27 cellular contexts compared by ENCODE assay signal in the genomic region with DNA sequence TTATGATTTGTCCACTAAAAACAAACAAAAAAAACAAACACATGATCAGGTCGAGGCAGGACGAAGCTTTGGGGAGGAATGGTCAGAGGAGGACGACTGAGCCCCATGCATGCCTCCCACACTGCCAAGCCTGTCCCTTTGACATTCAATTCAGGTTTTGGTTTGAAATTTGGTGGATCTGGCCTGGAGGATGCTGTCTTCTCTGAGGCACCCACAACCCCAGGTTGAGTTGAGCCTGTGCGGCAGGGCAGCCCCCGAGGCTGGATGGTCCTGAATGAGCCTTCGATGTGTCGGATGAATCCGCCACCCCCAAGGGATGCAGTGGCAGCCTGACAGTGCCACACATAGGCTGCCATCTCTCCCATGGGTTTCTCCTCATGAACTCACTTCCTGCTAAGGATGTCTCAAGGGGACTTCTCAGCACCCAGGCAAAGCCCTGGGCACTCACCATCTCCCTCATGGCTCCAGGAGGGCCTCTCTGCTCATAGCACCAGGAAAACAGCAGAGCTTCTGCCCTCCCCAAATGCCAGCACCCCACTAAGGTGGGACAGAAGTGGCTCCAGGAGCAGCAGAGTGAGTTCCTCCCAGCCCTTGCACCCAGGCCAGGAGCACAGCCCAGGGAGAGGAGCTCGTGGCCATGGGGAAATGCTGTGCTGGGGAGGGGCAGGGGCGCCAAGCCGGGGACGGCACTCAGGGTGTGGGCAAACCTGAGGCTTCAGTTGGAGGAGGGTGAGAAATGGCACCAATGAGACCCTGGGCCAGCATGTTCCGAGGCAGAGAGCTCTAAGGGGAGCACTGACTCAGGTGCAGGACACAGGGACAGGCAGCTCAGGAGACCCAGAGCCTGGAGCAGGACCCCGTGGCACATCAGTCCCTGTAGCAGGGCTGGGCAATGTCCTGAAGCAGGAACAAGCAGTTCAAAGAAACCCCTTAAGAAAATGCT. TPM values are rescaled to one million over a fixed set of nuclear protein-coding genes. Genes with fewer than 3 reads are reported as not detected.
"Had no signal": no experiment of that assay in that cellular context is flagged by ENCODE, and none has a peak within 500 bp of the region (broad histone marks: within the 10 kb centered on the region; RNA-seq: fewer than 3 reads in every experiment).

No MANE protein-coding gene starts in this region.

- H3K27ac ChIP-seq: cardiac muscle cell, dorsolateral prefrontal cortex, psoas muscle, right lobe of liver, stomach had no signal

- ATAC-seq: activated CD8-positive, alpha-beta T cell treated with anti-CD3 and anti-CD28 coated beads for 36 hours; activated T-helper 17 cell treated with anti-CD3 and anti-CD28 coated beads, Interleukin-2, amount 50 U/mL, for 72 hours; psoas muscle; right lobe of liver; stimulated activated effector memory CD8-positive, alpha-beta T cell treated with anti-CD3 and anti-CD28 coated beads, Interleukin-12 subunit alpha, Interleukin-12 subunit beta, amount 100 ng/mL, for 72 hours had no signal

- H3K4me1 ChIP-seq: psoas muscle, right lobe of liver, stomach had no signal

- H3K4me3 ChIP-seq: cardiac muscle cell, dorsolateral prefrontal cortex, psoas muscle, right lobe of liver, smooth muscle cell, stomach had no signal

- H3K27me3 ChIP-seq: right lobe of liver had no signal

- H3K4me2 ChIP-seq: smooth muscle cell had no signal

- H3K9me3 ChIP-seq: psoas muscle, right lobe of liver, stomach had no signal

- FAIRE-seq: endometrium had no signal

- DNase-seq: activated B cell treated with CpG ODN at 0.5 μM for 24 hours; activated CD4-positive, alpha-beta T cell treated with anti-CD3 and anti-CD28 coated beads for 4 hours; activated CD8-positive, alpha-beta T cell treated with anti-CD3 and anti-CD28 coated beads for 36 hours; activated naive CD4-positive, alpha-beta T cell; activated naive CD8-positive, alpha-beta T cell treated with anti-CD3 and anti-CD28 coated beads for 36 hours; activated T-cell treated with anti-CD3 and anti-CD28 coated beads, Interleukin-2, amount 50 U/mL, for 1 hour; amniotic stem cell; erythroblast; foreskin melanocyte; kidney glomerular epithelial cell; nephron progenitor cell; occipital lobe; right lobe of liver; stimulated activated CD4-positive, alpha-beta T cell treated with anti-CD3 and anti-CD28 coated beads, Interleukin-4, amount 100 ng/mL, for 24 hours; stomach; T-helper 9 cell had no signal

- H3K36me3 ChIP-seq: cardiac muscle cell, right lobe of liver, stomach had no signal

RNA-seq across cellular contexts. Expression of gene PRR23E, which starts 18.5 kb away (rescaled TPM):
- total RNA-seq: activated B cell treated with CpG ODN at 0.5 μM for 24 hours; activated CD8-positive, alpha-beta T cell treated with anti-CD3 and anti-CD28 coated beads for 36 hours; activated naive CD8-positive, alpha-beta T cell treated with anti-CD3 and anti-CD28 coated beads for 36 hours; activated T-helper 17 cell treated with anti-CD3 and anti-CD28 coated beads, Interleukin-2, amount 50 U/mL, for 72 hours; cardiac muscle cell; dorsolateral prefrontal cortex; liver; mesothelial cell of epicardium; occipital lobe; psoas muscle; right lobe of liver; smooth muscle cell; stomach; temporal lobe; ureter had no signal
- polyA plus RNA-seq: cardiac muscle cell, liver, psoas muscle, smooth muscle cell, stomach had no signal
